ENCODE assay signal across 1 cellular context in the genomic region with DNA sequence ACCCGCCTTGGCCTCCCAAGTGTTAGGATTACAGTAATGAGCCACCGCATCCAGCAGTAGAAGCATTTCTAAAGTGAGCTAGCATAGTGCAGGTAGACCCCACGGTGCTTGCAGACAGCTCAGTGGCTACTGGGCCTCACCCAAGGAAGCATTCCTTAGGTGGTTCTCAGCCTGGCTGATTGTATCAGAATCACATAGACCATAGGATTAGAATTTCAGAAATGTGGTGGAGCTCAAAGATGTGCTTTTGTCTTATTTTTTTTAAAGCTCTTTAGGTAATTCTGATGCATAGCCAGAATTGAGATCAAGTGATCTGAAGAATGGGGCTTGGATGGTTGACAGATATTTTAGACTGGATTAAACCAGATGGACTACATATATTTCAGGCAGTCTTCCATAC.
TF ChIP-seq lines count a peak whose summit lies in the region.

No MANE protein-coding gene starts in this region.

TF ChIP-seq in SK-N-SH, 30 proteins besides CTCF, POLR2A, EP300 and RAD21:
- TF ChIP-seq JUND (IDR thresholded peaks at IDR 0.05), result peak; percentile 49; the same call in 1 of the 2 replicates
- TF ChIP-seq FOSL2 (IDR thresholded peaks at IDR 0.05; ENCODE audit: borderline replicate concordance, low read depth), result peak; percentile 49; the same call in 1 of the 2 replicates
- no peak for TF ChIP-seq RXRA (IDR thresholded peaks at IDR 0.05; ENCODE audit: borderline replicate concordance, low read depth)
- no peak for TF ChIP-seq SIN3A (IDR thresholded peaks at IDR 0.05; ENCODE audit: borderline replicate concordance, low read depth, low read length)
- TF ChIP-seq, protein P1, sequence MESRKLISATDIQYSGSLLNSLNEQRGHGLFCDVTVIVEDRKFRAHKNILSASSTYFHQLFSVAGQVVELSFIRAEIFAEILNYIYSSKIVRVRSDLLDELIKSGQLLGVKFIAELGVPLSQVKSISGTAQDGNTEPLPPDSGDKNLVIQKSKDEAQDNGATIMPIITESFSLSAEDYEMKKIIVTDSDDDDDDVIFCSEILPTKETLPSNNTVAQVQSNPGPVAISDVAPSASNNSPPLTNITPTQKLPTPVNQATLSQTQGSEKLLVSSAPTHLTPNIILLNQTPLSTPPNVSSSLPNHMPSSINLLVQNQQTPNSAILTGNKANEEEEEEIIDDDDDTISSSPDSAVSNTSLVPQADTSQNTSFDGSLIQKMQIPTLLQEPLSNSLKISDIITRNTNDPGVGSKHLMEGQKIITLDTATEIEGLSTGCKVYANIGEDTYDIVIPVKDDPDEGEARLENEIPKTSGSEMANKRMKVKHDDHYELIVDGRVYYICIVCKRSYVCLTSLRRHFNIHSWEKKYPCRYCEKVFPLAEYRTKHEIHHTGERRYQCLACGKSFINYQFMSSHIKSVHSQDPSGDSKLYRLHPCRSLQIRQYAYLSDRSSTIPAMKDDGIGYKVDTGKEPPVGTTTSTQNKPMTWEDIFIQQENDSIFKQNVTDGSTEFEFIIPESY (IDR thresholded peaks at IDR 0.05; ENCODE audit: borderline replicate concordance, low read depth), result no peak
- TF ChIP-seq TEAD4 (IDR thresholded peaks at IDR 0.05; ENCODE audit: borderline replicate concordance, insufficient read depth), result peak; percentile 52; the same call in 1 of the 2 replicates
- TF ChIP-seq SMC3 (IDR thresholded peaks at IDR 0.05; ENCODE audit: low read depth, low read length), result no peak
- TF ChIP-seq TCF12 (IDR thresholded peaks at IDR 0.05), result peak; percentile 54
- TF ChIP-seq PBX3 (IDR thresholded peaks at IDR 0.05), result peak; percentile 37
